ENCODE assay signal across 8 cellular contexts in the genomic region with DNA sequence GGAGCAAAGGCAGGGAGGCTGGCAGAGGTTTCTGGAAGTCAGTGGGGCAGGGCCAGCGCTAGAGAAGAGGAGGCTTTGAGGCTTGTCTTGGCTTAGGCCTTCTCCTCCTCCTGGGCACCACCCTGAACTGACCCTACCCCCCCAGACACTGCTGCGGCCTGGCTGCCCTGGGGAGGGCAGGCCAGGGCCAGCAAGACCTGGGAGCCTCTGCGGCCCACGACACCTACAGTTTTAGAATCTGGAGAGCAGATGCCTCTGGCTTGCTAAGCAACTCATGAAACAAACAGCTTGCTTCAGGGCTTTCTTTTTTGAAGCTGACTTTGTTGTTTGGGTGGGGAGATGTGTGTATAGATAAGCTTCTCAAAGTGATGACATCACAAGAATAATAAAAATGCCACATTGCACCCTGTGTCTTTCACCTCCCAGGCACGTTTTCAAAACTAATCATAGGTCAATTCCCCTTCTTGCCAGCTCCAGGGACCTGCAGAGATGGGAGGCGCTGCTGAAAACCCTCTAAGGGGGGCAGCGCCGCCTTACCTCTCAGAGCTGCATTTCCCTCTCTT. TPM values are rescaled to one million over a fixed set of nuclear protein-coding genes. Genes with fewer than 3 reads are reported as not detected.
DNase-seq lines count a peak whose midpoint lies in the region; TF ChIP-seq lines count a peak whose summit lies in the region.

No MANE protein-coding gene starts in this region.

- no peak for TF ChIP-seq CTCF in Peyer's patch (IDR thresholded peaks at IDR 0.05)
- TF ChIP-seq CTCF in epithelial cell of esophagus (IDR thresholded peaks at IDR 0.05; ENCODE audit: insufficient read depth, low read depth, low read length, missing control alignments): no peak
- TF ChIP-seq CTCF in esophagus muscularis mucosa (IDR thresholded peaks at IDR 0.05): no peak
- no peak for TF ChIP-seq CTCF in vagina (IDR thresholded peaks at IDR 0.05)

- DNase-seq in DMS153 (lab: John Stamatoyannopoulos, UW): peak; percentile 37
- no peak for DNase-seq in DMS153 treated with DMSO at 0.1 percent for 48 hours (lab: John Stamatoyannopoulos, UW; ENCODE audit: unreplicated experiment)
- DNase-seq in Peyer's patch: peak in 1 of 3 donors; percentile 66
- DNase-seq in epithelial cell of esophagus (ENCODE audit: low read depth): peak; percentile 59
- peak; percentile 80 to 95 for DNase-seq in trophoblast cell
- no peak for DNase-seq in substantia nigra (lab: John Stamatoyannopoulos, UW)
- DNase-seq in esophagus muscularis mucosa (ENCODE audit: extremely low spot score): no peak
- no peak for DNase-seq in vagina (ENCODE audit: extremely low spot score in 2 of 2)

- H3K36me3 ChIP-seq in Peyer's patch: no peaks in the 10 kb centered on the region
- H3K36me3 ChIP-seq in trophoblast cell (ENCODE audit: control insufficient read depth in 1 of 2, insufficient read depth in 2 of 2, low read length in 2 of 2): no peaks in the 10 kb centered on the region
- no peaks in the 10 kb centered on the region for H3K36me3 ChIP-seq in esophagus muscularis mucosa
- H3K36me3 ChIP-seq in vagina: no peaks in the 10 kb centered on the region

- H3K27ac ChIP-seq in Peyer's patch (peak overlapping the region in 3 of 4 donors; percentile 40 to 71 (median 47)), trophoblast cell (ENCODE audit: low read depth, low read length) (peak overlapping the region; percentile 88), substantia nigra (ENCODE audit: low read depth, low read length, poor library complexity, severe bottlenecking) (no peak overlapping the region), esophagus muscularis mucosa (replicated peaks in 1 of 4) (peak overlapping the region in 2 of 4 donors; percentile 59 to 72), vagina (no peak overlapping the region)

- peak overlapping the region; percentile 69 for H2BK5ac ChIP-seq in trophoblast cell (ENCODE audit: low read depth, low read length, poor library complexity)

- no peak overlapping the region for H2AFZ ChIP-seq in trophoblast cell (ENCODE audit: insufficient read depth, low read length, poor library complexity)

- H2BK120ac ChIP-seq in trophoblast cell (ENCODE audit: insufficient read depth, low read length, poor library complexity): peak overlapping the region; percentile 86

- H3K4me2 ChIP-seq in trophoblast cell (ENCODE audit: low read length): peak overlapping the region; percentile 30

- no peak overlapping the region for H3K23ac ChIP-seq in trophoblast cell (ENCODE audit: low read length)

- H3K4ac ChIP-seq in trophoblast cell (ENCODE audit: low read depth, low read length): peak overlapping the region; percentile 19

- H2BK12ac ChIP-seq in trophoblast cell (ENCODE audit: low read length): peak overlapping the region; percentile 71

- no CpG with 5 or more reads among the region's 8 CpGs for WGBS in trophoblast cell (ENCODE audit: extremely low coverage, insufficient coverage, insufficient read length)
- WGBS in esophagus muscularis mucosa: 53% methylated on average over 8 of the region's 8 CpGs

- peak in 1 of 2 donors; percentile 32 for TF ChIP-seq POLR2A in Peyer's patch (IDR thresholded peaks at IDR 0.05)
- no peak for TF ChIP-seq POLR2A in esophagus muscularis mucosa (IDR thresholded peaks at IDR 0.05; ENCODE audit: low read depth)
- TF ChIP-seq POLR2A in vagina (IDR thresholded peaks at IDR 0.05): no peak

- intact Hi-C loops in esophagus muscularis mucosa (cut with DNase I) (no loop called here), vagina (cut with DNase I) (no loop called here)

- H3K27me3 ChIP-seq in Peyer's patch: no peaks in the 10 kb centered on the region
- H3K27me3 ChIP-seq in trophoblast cell (ENCODE audit: insufficient read depth, low read length): no peaks in the 10 kb centered on the region
- no peaks in the 10 kb centered on the region for H3K27me3 ChIP-seq in esophagus muscularis mucosa
- no peaks in the 10 kb centered on the region for H3K27me3 ChIP-seq in vagina

- peak overlapping the region; percentile 36 for H3K14ac ChIP-seq in trophoblast cell (ENCODE audit: low read length)

- H3K4me3 ChIP-seq in Peyer's patch (no peak overlapping the region), epithelial cell of esophagus (ENCODE audit: low read length) (no peak overlapping the region), trophoblast cell (ENCODE audit: low read depth, low read length) (no peak overlapping the region), esophagus muscularis mucosa (no peak overlapping the region), vagina (no peak overlapping the region)

- H3K79me1 ChIP-seq in trophoblast cell (ENCODE audit: low read length): peaks cover 50% of the 10 kb centered on the region

- H3K9ac ChIP-seq in trophoblast cell (ENCODE audit: low read length): no peak overlapping the region

- peak overlapping the region; percentile 70 for H3K18ac ChIP-seq in trophoblast cell (ENCODE audit: low read length)

- H4K12ac ChIP-seq in trophoblast cell (ENCODE audit: low read depth, low read length): peak overlapping the region; percentile 19

- H4K91ac ChIP-seq in trophoblast cell (ENCODE audit: low read depth, low read length): peak overlapping the region; percentile 74

- peak overlapping the region; percentile 3 for H2AK5ac ChIP-seq in trophoblast cell (ENCODE audit: low read length)

- H3K9me3 ChIP-seq in Peyer's patch: no peaks in the 10 kb centered on the region
- peaks cover 2% of the 10 kb centered on the region for H3K9me3 ChIP-seq in trophoblast cell (ENCODE audit: insufficient read depth, low read depth, low read length)
- H3K9me3 ChIP-seq in esophagus muscularis mucosa: no peaks in the 10 kb centered on the region
- no peaks in the 10 kb centered on the region for H3K9me3 ChIP-seq in vagina

- peaks cover 0 to 45% (median 5%) of the 10 kb centered on the region in 4 donors for H3K4me1 ChIP-seq in Peyer's patch
- peaks cover 38 to 43% of the 10 kb centered on the region in 2 experiments for H3K4me1 ChIP-seq in trophoblast cell (ENCODE audit: control insufficient read depth in 1 of 2, insufficient read depth in 2 of 2, low read length in 2 of 2)
- H3K4me1 ChIP-seq in esophagus muscularis mucosa: peaks cover 47 to 66% (median 57%) of the 10 kb centered on the region in 4 donors
- H3K4me1 ChIP-seq in vagina: peaks cover 37% of the 10 kb centered on the region

- H4K8ac ChIP-seq in trophoblast cell (ENCODE audit: low read depth, low read length): peak overlapping the region; percentile 72

- no peak for TF ChIP-seq EP300 in esophagus muscularis mucosa (IDR thresholded peaks at IDR 0.05)

- H3K79me2 ChIP-seq in trophoblast cell (ENCODE audit: control insufficient read depth, insufficient read depth, low read length, poor library complexity): peaks cover 4% of the 10 kb centered on the region

RNA-seq across cellular contexts. Expression of gene SMAD7, which starts 46.2 kb away (rescaled TPM):
- total RNA-seq in Peyer's patch (100 to 1,000 TPM in 1 of 4 donors, 10 to 100 TPM in 3; 42.9 to 100 (median 68.7) TPM), esophagus muscularis mucosa (10 to 100 TPM; 22.5 to 54.9 (median 40.0) TPM), vagina (34.1 TPM)
- 108 and 116 TPM in 2 replicates for polyA plus RNA-seq in trophoblast cell (2013)

Comparison
In these comparisons a context has a peak if more than half of its experiments do, and no peak if none do; other contexts are left out.
1. DNase-seq: peak in DMS153 (single experiment), epithelial cell of esophagus (single experiment) and trophoblast cell (2 of 2); none in DMS153 treated with DMSO at 0.1 percent for 48 hours (single experiment), substantia nigra (0 of 49), esophagus muscularis mucosa (single experiment) and vagina (0 of 2).
2. H3K27ac ChIP-seq: peak in Peyer's patch (3 of 4) and trophoblast cell (single experiment); none in substantia nigra (single experiment) and vagina (single experiment).